9 cellular contexts compared by ENCODE assay signal in the genomic region with DNA sequence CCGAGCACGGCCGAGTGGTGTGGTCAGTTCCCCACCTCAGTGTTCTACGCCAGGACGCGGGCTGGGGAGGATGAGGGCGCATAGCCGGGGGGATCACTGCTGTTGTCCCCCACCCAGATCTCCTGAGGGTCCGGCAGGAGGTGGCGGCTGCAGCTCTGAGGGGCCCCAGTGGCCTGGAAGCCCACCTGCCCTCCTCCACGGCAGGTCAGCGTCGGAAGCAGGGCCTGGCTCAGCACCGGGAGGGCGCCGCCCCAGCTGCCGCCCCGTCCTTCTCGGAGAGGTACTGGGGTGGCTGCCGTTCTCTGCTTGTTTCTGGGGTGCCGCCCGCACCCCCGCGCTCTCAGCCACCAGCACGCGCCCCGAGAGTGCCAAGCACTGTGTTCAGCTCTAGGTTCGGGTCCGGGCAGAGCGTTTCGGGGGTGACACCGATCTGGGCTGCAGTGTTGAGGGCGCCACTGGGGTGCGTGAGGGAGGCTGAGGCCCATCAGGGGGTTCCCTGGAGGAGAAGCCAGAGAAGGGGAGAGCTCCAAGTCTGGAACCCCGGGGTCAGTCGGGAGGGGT. TPM values are rescaled to one million over a fixed set of nuclear protein-coding genes. Genes with fewer than 3 reads are reported as not detected.
DNase-seq lines count a peak whose midpoint lies in the region; ATAC-seq and TF ChIP-seq lines count a peak whose summit lies in the region.
"Had no signal": no experiment of that assay in that cellular context is flagged by ENCODE, and none has a peak within 500 bp of the region (broad histone marks: within the 10 kb centered on the region; RNA-seq: fewer than 3 reads in every experiment).

No MANE protein-coding gene starts in this region.

- peak overlapping the region; percentile 13 for H3K27ac Mint-ChIP-seq in activated naive CD4-positive, alpha-beta T cell treated with anti-CD3 and anti-CD28 coated beads, Interleukin-2, amount 50 U/mL, for 24 hours
- H3K27ac Mint-ChIP-seq in activated naive CD8-positive, alpha-beta T cell treated with anti-CD3 and anti-CD28 coated beads, Interleukin-2, amount 50 U/mL, for 24 hours, result no peak overlapping the region

- TF ChIP-seq CTCF in lower lobe of right lung (IDR thresholded peaks at IDR 0.05), result no peak
- no peak for TF ChIP-seq CTCF in upper lobe of right lung (IDR thresholded peaks at IDR 0.05)
- no peak for TF ChIP-seq CTCF in foreskin fibroblast (IDR thresholded peaks at IDR 0.05; ENCODE audit: low read depth, low read length)

- peaks cover 6% of the 10 kb centered on the region for H3K36me3 ChIP-seq in lower lobe of right lung
- H3K36me3 ChIP-seq in upper lobe of right lung, result peaks cover 12% of the 10 kb centered on the region

- no peaks in the 10 kb centered on the region for H3K9me3 Mint-ChIP-seq in activated naive CD4-positive, alpha-beta T cell treated with anti-CD3 and anti-CD28 coated beads, Interleukin-2, amount 50 U/mL, for 24 hours
- H3K9me3 Mint-ChIP-seq in activated naive CD8-positive, alpha-beta T cell treated with anti-CD3 and anti-CD28 coated beads, Interleukin-2, amount 50 U/mL, for 24 hours, result no peaks in the 10 kb centered on the region

- H3K9me3 ChIP-seq in lower lobe of right lung (no peaks in the 10 kb centered on the region), upper lobe of right lung (no peaks in the 10 kb centered on the region)

- H3K36me3 Mint-ChIP-seq in activated naive CD4-positive, alpha-beta T cell treated with anti-CD3 and anti-CD28 coated beads, Interleukin-2, amount 50 U/mL, for 24 hours, result no peaks in the 10 kb centered on the region
- peaks cover 5% of the 10 kb centered on the region for H3K36me3 Mint-ChIP-seq in activated naive CD8-positive, alpha-beta T cell treated with anti-CD3 and anti-CD28 coated beads, Interleukin-2, amount 50 U/mL, for 24 hours (ENCODE audit: low read depth)

- H3K4me3 Mint-ChIP-seq in activated naive CD4-positive, alpha-beta T cell treated with anti-CD3 and anti-CD28 coated beads, Interleukin-2, amount 50 U/mL, for 24 hours, result peak overlapping the region; percentile 67
- H3K4me3 Mint-ChIP-seq in activated naive CD8-positive, alpha-beta T cell treated with anti-CD3 and anti-CD28 coated beads, Interleukin-2, amount 50 U/mL, for 24 hours, result peak overlapping the region; percentile 57

- peaks cover 76% of the 10 kb centered on the region for H3K27me3 ChIP-seq in lower lobe of right lung (ENCODE audit: low read depth)
- peaks cover 65% of the 10 kb centered on the region for H3K27me3 ChIP-seq in upper lobe of right lung

- peaks cover 5% of the 10 kb centered on the region for H3K4me1 Mint-ChIP-seq in activated naive CD4-positive, alpha-beta T cell treated with anti-CD3 and anti-CD28 coated beads, Interleukin-2, amount 50 U/mL, for 24 hours
- H3K4me1 Mint-ChIP-seq in activated naive CD8-positive, alpha-beta T cell treated with anti-CD3 and anti-CD28 coated beads, Interleukin-2, amount 50 U/mL, for 24 hours, result peaks cover 10% of the 10 kb centered on the region

- ATAC-seq in activated naive CD8-positive, alpha-beta T cell treated with anti-CD3 and anti-CD28 coated beads, Interleukin-2, amount 50 U/mL, for 24 hours, result no peak
- ATAC-seq in lower lobe of right lung (peak in 1 of 2 donors; percentile 0), upper lobe of right lung (no peak)

- peaks cover 35% of the 10 kb centered on the region for H3K4me1 ChIP-seq in lower lobe of right lung
- peaks cover 22% of the 10 kb centered on the region for H3K4me1 ChIP-seq in upper lobe of right lung

- H3K4me3 ChIP-seq in lower lobe of right lung (peak overlapping the region; percentile 46), upper lobe of right lung (peak overlapping the region; percentile 36), foreskin fibroblast (ENCODE audit: low read depth in 1 of 2, low read length in 2 of 2) (peak overlapping the region in 1 of 2 donors; percentile 22)

- H3K27me3 Mint-ChIP-seq in activated naive CD4-positive, alpha-beta T cell treated with anti-CD3 and anti-CD28 coated beads, Interleukin-2, amount 50 U/mL, for 24 hours, result peaks cover 15% of the 10 kb centered on the region
- peaks cover 22% of the 10 kb centered on the region for H3K27me3 Mint-ChIP-seq in activated naive CD8-positive, alpha-beta T cell treated with anti-CD3 and anti-CD28 coated beads, Interleukin-2, amount 50 U/mL, for 24 hours

- intact Hi-C loops in lower lobe of right lung (cut with DNase I), result no loop called here
- intact Hi-C loops in upper lobe of right lung (cut with DNase I), result no loop called here

- H3K27ac ChIP-seq in lower lobe of right lung (peak overlapping the region; percentile 9), upper lobe of right lung (no peak overlapping the region)

- DNase-seq in activated naive CD4-positive, alpha-beta T cell (lab: John Stamatoyannopoulos, UW), result no peak
- DNase-seq in activated naive CD8-positive, alpha-beta T cell treated with anti-CD3 and anti-CD28 coated beads, Interleukin-2, amount 50 U/mL, for 24 hours, result no peak
- DNase-seq in lower lobe of right lung (no peak), upper lobe of right lung (no peak), foreskin fibroblast (no peak), NCI-H146 (lab: John Stamatoyannopoulos, UW) (no peak), DMS79 (lab: John Stamatoyannopoulos, UW) (no peak)
- DNase-seq: activated gamma-delta T cell had no signal

RNA-seq across cellular contexts. Expression of a gene that starts 17.4 kb away (rescaled TPM):
- 2.2 TPM for total RNA-seq in lower lobe of right lung
- 6.0 TPM for total RNA-seq in upper lobe of right lung

RNA-seq across cellular contexts. Expression of a gene that starts 17.9 kb away (rescaled TPM):
- 46.5 TPM for total RNA-seq in lower lobe of right lung
- total RNA-seq in upper lobe of right lung, result 54.5 TPM

RNA-seq across cellular contexts. Expression of a gene that starts 19.3 kb away (rescaled TPM):
- total RNA-seq in lower lobe of right lung (17.0 TPM), upper lobe of right lung (17.0 TPM)

RNA-seq across cellular contexts. Expression of a gene that starts 25.2 kb away (rescaled TPM):
- total RNA-seq in lower lobe of right lung, result 1.2 TPM
- 2.1 TPM for total RNA-seq in upper lobe of right lung

RNA-seq across cellular contexts. Expression of a gene that starts 40.8 kb away (rescaled TPM):
- total RNA-seq in lower lobe of right lung (not detected), upper lobe of right lung (0.35 TPM)
